Comparison of ENCODE assay signal across 8 cellular contexts in genomic region chr7:5420841-5421625, GRCh38. TPM values are rescaled to one million over a fixed set of nuclear protein-coding genes. Genes with fewer than 3 reads are reported as not detected.
A peak's percentile ranks its signal among the peaks of the same experiment; 100 is the strongest.
DNase-seq lines count a peak whose midpoint lies in the region; ATAC-seq and TF ChIP-seq lines count a peak whose summit lies in the region.

No MANE protein-coding gene starts in this region.

- BruUV-seq in OCI-LY7 (replicated peaks; lab: Mats Ljungman, UMichigan) = no TSS peak

- no peaks in the 10 kb centered on the region for H3K79me2 ChIP-seq in OCI-LY7 (ENCODE audit: insufficient read depth, low read depth, low read length)

- DNase-seq in ELF-1 (ENCODE audit: low read depth, low spot score) (peak; percentile 47), OCI-LY7 (ENCODE audit: low spot score) (no peak), dorsolateral prefrontal cortex (peak in 1 of 10 donors; percentile 62), NCI-H345 treated with DMSO at 0.1 percent for 48 hours (lab: John Stamatoyannopoulos, UW; ENCODE audit: unreplicated experiment) (no peak), NCI-H446 treated with DMSO at 0.1 percent for 48 hours (lab: John Stamatoyannopoulos, UW) (no peak)

- ATAC-seq in GM18517 (IDR thresholded peaks at IDR 0.05; ENCODE audit: unreplicated experiment) = no peak
- no peak for ATAC-seq in GM19324 (IDR thresholded peaks at IDR 0.05; ENCODE audit: low FRiP score, unreplicated experiment)

- peak overlapping the region; percentile 68 for H3K4me2 ChIP-seq in OCI-LY7 (ENCODE audit: low read length)

- intact Hi-C loops in OCI-LY7 (cut with micrococcal nuclease; ENCODE audit: unreplicated experiment) (no loop called here), dorsolateral prefrontal cortex (cut with DNase I) (loop anchor here in 1 of 2 donors (5.0 kb wide), 1 partner anchor 54 kb away; no protein-coding TSS in a partner anchor)

- peak overlapping the region; percentile 87 to 90 for H3K9ac ChIP-seq in mucosa of rectum (ENCODE audit: low read depth in 1 of 2, low read length in 2 of 2)

- H3K27me3 ChIP-seq in dorsolateral prefrontal cortex (no peaks in the 10 kb centered on the region), mucosa of rectum (ENCODE audit: control insufficient read depth in 2 of 2, insufficient read depth in 2 of 2, low read length in 2 of 2) (no peaks in the 10 kb centered on the region)

- H3K4me3 ChIP-seq in OCI-LY7 (ENCODE audit: low read depth, low read length, poor library complexity, severe bottlenecking) = peak overlapping the region; percentile 81
- peak overlapping the region; percentile 69 to 99 (median 91) for H3K4me3 ChIP-seq in dorsolateral prefrontal cortex
- H3K4me3 ChIP-seq in mucosa of rectum (ENCODE audit: low read length in 2 of 2) = peak overlapping the region; percentile 83 to 91

- H3K9me2 ChIP-seq in OCI-LY7 (ENCODE audit: insufficient read depth, low read length) = no peaks in the 10 kb centered on the region

- H3K4me1 ChIP-seq in OCI-LY7 (ENCODE audit: insufficient read depth, low read length, poor library complexity, severe bottlenecking) = peaks cover 27% of the 10 kb centered on the region
- peaks cover 16 to 26% of the 10 kb centered on the region in 2 donors for H3K4me1 ChIP-seq in mucosa of rectum (ENCODE audit: control insufficient read depth in 2 of 2, insufficient read depth in 2 of 2, low read length in 2 of 2)

- H3K9me3 ChIP-seq in OCI-LY7 (ENCODE audit: low read length) (no peaks in the 10 kb centered on the region), mucosa of rectum (ENCODE audit: control insufficient read depth in 2 of 2, low read length in 2 of 2) (no peaks in the 10 kb centered on the region)

- POLR2A ChIA-PET in OCI-LY7 (lab: Charles Lee) = no interaction called here

- H3K36me3 ChIP-seq in OCI-LY7 (ENCODE audit: insufficient read depth, low read length) (no peaks in the 10 kb centered on the region), mucosa of rectum (ENCODE audit: control insufficient read depth in 2 of 2, insufficient read depth in 2 of 2, low read length in 2 of 2) (peaks cover 0 to 7% of the 10 kb centered on the region in 2 donors)

- H4K20me1 ChIP-seq in OCI-LY7 (ENCODE audit: insufficient read depth, low read length) = no peaks in the 10 kb centered on the region

- CTCF ChIA-PET in OCI-LY7 (lab: Charles Lee; ENCODE audit: unreplicated experiment) = no interaction called here

- H3K27ac ChIP-seq in OCI-LY7 (ENCODE audit: low read depth, low read length, poor library complexity, severe bottlenecking) (no peak overlapping the region), dorsolateral prefrontal cortex (peak overlapping the region; percentile 93 to 100 (median 100)), mucosa of rectum (ENCODE audit: low read depth in 2 of 2, low read length in 2 of 2) (peak overlapping the region; percentile 97)

- H2AFZ ChIP-seq in OCI-LY7 (ENCODE audit: low read length) = no peak overlapping the region

- no peak for TF ChIP-seq CTCF in OCI-LY7 (conservative IDR thresholded peaks at IDR 0.05; ENCODE audit: low read length)
- TF ChIP-seq CTCF in dorsolateral prefrontal cortex (IDR thresholded peaks at IDR 0.05 in 54 of 56, conservative IDR thresholded peaks at IDR 0.05 in 2 of 56; ENCODE audit: low read depth in 1 of 56, partially characterized antibody in 56 of 56) = no peak

RNA-seq across cellular contexts. Expression of gene TNRC18, which starts 2.6 kb away (rescaled TPM):
- 12.2 and 21.2 TPM in 2 replicates for total RNA-seq in OCI-LY7 (2014; rRNA removed; shearing (Covaris generic))
- total RNA-seq in OCI-LY7 (2022) (64.2 and 70.4 TPM in 2 replicates), dorsolateral prefrontal cortex (100 to 1,000 TPM in 42 of 120 experiments, 10 to 100 TPM in 78; 56.1 to 138 (median 94.7) TPM)
